Comparison of ENCODE assay signal across 25 cellular contexts in genomic region chr3:156216216-156216615, GRCh38.
"Had no signal": no experiment of that assay in that cellular context is flagged by ENCODE, and none has a peak within 500 bp of the region (broad histone marks: within the 10 kb centered on the region; RNA-seq: fewer than 3 reads in every experiment).

No MANE protein-coding gene starts in this region.

- H3K4me1 Mint-ChIP-seq: natural killer cell; stimulated activated naive B cell treated with anti-CD40 and anti-IgM and Interleukin-4, amounts not matched to agents 10 μg/mL and 1 μg/mL and 100 μg/mL, for 72 hours had no signal

- DNase-seq: cerebellar nuclear complex; cortex of kidney; effector memory CD8-positive, alpha-beta T cell; erythroblast; esophagus squamous epithelium; gastrocnemius medialis; heart left ventricle; hippocampal formation; left cardiac atrium; left lung; mesenchymal stem cell; midbrain; natural killer cell; occipital lobe; ovary; posterior cingulate gyrus; psoas muscle; right cardiac atrium; sigmoid colon; spleen; stimulated activated naive B cell treated with anti-CD40 and anti-IgM and Interleukin-4, amounts not matched to agents 10 μg/mL and 1 μg/mL and 100 μg/mL, for 72 hours; upper lobe of right lung; uterus had no signal

- H3K9me3 Mint-ChIP-seq: natural killer cell had no signal

- H3K9me3 ChIP-seq: esophagus squamous epithelium, gastrocnemius medialis, left lung, ovary, psoas muscle, upper lobe of right lung, uterus had no signal

- H3K36me3 Mint-ChIP-seq: natural killer cell; stimulated activated naive B cell treated with anti-CD40 and anti-IgM and Interleukin-4, amounts not matched to agents 10 μg/mL and 1 μg/mL and 100 μg/mL, for 72 hours had no signal

- H3K27ac Mint-ChIP-seq: effector memory CD8-positive, alpha-beta T cell; natural killer cell; stimulated activated naive B cell treated with anti-CD40 and anti-IgM and Interleukin-4, amounts not matched to agents 10 μg/mL and 1 μg/mL and 100 μg/mL, for 72 hours; stimulated activated naive CD8-positive, alpha-beta T cell treated with anti-CD3 and anti-CD28 coated beads, Interleukin-15, Interleukin-2, amounts not matched to agents 100 ng/mL and 50 ng/mL, for 24 hours had no signal

- H3K4me1 ChIP-seq: esophagus squamous epithelium, gastrocnemius medialis, heart left ventricle, left lung, psoas muscle, sigmoid colon, spleen, upper lobe of right lung, uterus had no signal

- H3K27ac ChIP-seq: esophagus squamous epithelium, gastrocnemius medialis, heart left ventricle, left lung, ovary, psoas muscle, sigmoid colon, spleen, upper lobe of right lung, uterus had no signal

- H3K4me3 ChIP-seq: esophagus squamous epithelium, gastrocnemius medialis, heart left ventricle, left lung, ovary, psoas muscle, sigmoid colon, skin epidermis, spleen, upper lobe of right lung, uterus had no signal

- ATAC-seq: effector memory CD8-positive, alpha-beta T cell; gastrocnemius medialis; heart left ventricle; left cardiac atrium; left lung; natural killer cell; psoas muscle; right cardiac atrium; stimulated activated naive B cell treated with anti-CD40 and anti-IgM and Interleukin-4, amounts not matched to agents 10 μg/mL and 1 μg/mL and 100 μg/mL, for 72 hours; upper lobe of right lung had no signal

- H3K36me3 ChIP-seq: esophagus squamous epithelium, gastrocnemius medialis, heart left ventricle, left lung, ovary, sigmoid colon, spleen, upper lobe of right lung, uterus had no signal

- H3K4me3 Mint-ChIP-seq: effector memory CD8-positive, alpha-beta T cell; natural killer cell; stimulated activated naive B cell treated with anti-CD40 and anti-IgM and Interleukin-4, amounts not matched to agents 10 μg/mL and 1 μg/mL and 100 μg/mL, for 72 hours; stimulated activated naive CD8-positive, alpha-beta T cell treated with anti-CD3 and anti-CD28 coated beads, Interleukin-15, Interleukin-2, amounts not matched to agents 100 ng/mL and 50 ng/mL, for 24 hours had no signal

- H3K27me3 ChIP-seq: esophagus squamous epithelium, gastrocnemius medialis, heart left ventricle, left lung, ovary, sigmoid colon, upper lobe of right lung, uterus had no signal
